Comparison of ENCODE assay signal across 8 cellular contexts in the genomic region with DNA sequence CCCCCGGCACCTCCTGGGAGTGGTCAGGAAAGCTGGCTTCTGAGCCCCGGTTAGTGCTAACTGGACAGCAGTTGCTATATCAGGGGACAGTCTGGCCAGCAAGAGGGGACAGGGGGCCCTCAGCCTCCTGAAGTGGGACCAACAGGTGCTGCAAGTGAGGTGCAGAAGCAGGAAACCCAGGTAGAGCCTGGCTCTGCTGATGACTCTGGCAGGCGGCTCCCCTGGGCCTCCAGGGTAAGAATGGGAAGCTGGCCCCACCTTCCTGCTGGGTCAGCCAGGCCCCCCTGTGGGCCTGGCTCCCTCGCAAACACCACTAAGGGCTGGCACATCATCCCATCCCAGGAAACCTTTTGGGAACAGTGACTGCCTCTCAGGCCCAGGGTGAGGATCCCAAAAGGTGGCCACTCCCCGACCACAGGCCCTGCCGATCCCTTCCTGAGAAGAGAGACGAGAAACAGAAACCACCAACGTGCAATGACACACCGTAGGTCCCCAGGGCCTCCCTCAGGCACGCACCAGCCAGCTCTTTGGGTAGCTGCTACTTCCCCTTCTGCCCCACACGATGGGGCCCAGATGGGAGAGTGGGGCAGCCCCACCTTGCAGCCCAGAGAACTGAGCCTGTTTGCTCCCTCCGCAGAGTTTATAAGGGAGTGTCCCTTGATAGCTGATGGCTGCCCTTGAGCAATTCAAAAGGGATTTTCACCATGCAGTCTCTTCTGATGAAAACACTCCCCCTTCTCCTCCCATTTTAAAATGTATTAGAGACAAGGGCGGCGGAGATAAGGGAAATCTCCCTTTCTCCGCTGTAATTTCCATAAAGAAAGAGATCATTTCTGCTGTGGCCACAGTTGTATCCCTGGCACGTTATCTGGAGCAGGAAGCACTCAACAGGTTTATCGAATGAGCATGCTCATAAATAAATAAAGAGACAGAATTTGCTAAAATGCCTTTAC.
DNase-seq lines count a peak whose midpoint lies in the region; ATAC-seq lines count a peak whose summit lies in the region.

No MANE protein-coding gene starts in this region.

- peak; percentile 69 for ATAC-seq in HG03097 (IDR thresholded peaks at IDR 0.05; ENCODE audit: low FRiP score, unreplicated experiment)

- intact Hi-C loops in cardiac septum (cut with DNase I): loop anchor here (1.0 to 2.0 kb wide), 2 partner anchors 76 to 172 kb away; a partner anchor contains a TSS

- DNase-seq in NCI-H1092 treated with DMSO at 0.1 percent for 48 hours (lab: John Stamatoyannopoulos, UW) (peak; percentile 11), NCI-H1092 (lab: John Stamatoyannopoulos, UW) (no peak), SIG-M5 (lab: John Stamatoyannopoulos, UW) (peak; percentile 98), cardiac septum (ENCODE audit: low spot score) (peak; percentile 90), ecto neural progenitor cell (ENCODE audit: low spot score) (no peak)
- DNase-seq in activated effector memory CD4-positive, alpha-beta T cell treated with Interleukin-2 at 50 U/mL for 16 hours: peak; percentile 71
- peak; percentile 66 for DNase-seq in stimulated activated CD4-positive, alpha-beta T cell treated with anti-CD3 and anti-CD28 coated beads, Interleukin-2, amount 100 ng/mL, for 4 hours (ENCODE audit: low read depth)

Comparison
In these comparisons a context has a peak if more than half of its experiments do, and no peak if none do; other contexts are left out.
1. DNase-seq: peak in NCI-H1092 treated with DMSO at 0.1 percent for 48 hours (single experiment), SIG-M5 (single experiment), activated effector memory CD4-positive, alpha-beta T cell treated with Interleukin-2 at 50 U/mL for 16 hours (single experiment), cardiac septum (single experiment) and stimulated activated CD4-positive, alpha-beta T cell treated with anti-CD3 and anti-CD28 coated beads, Interleukin-2, amount 100 ng/mL, for 4 hours (single experiment); none in NCI-H1092 (single experiment) and ecto neural progenitor cell (single experiment).